Comparison of ENCODE assay signal across 1 cellular context in the genomic region with DNA sequence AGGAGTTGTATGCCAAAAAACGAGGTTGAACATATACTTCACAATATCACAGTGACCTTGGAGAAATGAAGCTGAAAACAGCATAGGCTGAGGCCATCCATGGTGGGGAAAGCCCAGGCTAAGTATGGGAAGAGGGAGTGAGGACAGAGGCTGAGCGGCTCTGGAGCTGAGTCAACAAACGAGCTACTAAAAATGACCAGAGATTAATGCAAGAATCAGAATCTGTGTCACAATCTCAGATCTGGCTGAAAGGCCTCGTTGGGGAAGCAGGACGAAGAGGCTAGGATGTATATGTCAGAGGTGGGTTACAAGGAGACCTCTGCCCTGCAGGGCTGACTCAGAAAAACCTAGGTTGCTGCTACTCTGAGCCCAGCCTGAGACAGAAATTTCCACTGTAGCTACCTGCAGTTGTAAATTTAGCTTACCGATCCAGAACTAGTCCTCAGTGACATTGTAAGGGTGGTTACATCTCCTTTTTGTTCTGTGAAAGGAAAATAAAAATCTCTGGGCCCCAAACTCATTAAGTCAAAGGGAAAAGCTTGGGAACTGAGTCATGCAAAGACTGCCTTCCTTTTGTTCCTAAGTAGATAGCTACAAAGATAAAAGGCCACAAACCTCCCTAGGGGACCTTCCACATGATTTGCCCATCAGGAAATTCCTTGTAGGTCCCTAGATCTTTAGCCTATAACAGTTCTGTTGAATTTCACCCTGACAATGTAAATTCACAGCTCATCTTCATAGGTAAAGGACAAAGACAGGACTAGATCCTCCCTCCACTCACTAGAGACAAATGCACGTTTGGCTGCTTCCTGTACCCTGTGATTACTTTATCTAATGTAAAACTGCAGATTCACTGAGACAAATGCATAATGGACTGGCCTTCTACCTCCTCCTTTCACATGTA.
TF ChIP-seq lines count a peak whose summit lies in the region.

No MANE protein-coding gene starts in this region.

TF ChIP-seq in SK-N-SH, 30 proteins besides CTCF, POLR2A, EP300 and RAD21 (continued from another document):
- TF ChIP-seq, protein P1, sequence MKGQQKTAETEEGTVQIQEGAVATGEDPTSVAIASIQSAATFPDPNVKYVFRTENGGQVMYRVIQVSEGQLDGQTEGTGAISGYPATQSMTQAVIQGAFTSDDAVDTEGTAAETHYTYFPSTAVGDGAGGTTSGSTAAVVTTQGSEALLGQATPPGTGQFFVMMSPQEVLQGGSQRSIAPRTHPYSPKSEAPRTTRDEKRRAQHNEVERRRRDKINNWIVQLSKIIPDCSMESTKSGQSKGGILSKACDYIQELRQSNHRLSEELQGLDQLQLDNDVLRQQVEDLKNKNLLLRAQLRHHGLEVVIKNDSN (IDR thresholded peaks at IDR 0.05; ENCODE audit: borderline replicate concordance, low read depth), result no peak
